14 cellular contexts compared by ENCODE assay signal in the genomic region with DNA sequence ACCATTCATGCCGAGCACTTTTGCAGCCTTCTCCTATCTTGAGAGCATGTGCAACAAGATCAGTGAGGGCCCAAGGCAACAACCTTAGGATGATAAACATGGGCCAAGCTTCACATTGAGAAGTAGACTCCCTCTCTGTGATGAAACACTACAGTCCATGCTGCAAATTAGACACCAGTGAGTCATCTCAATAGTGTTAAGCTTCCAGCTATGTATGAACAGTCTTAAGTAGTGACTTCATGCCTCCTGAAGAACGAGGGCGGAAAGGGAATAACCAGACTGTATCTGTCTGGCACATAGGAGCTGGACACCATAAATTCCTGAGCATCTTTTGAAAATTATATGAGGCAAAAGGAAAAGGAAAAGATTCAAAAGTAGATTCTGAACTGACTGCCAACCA.
DNase-seq lines count a peak whose midpoint lies in the region; ATAC-seq and TF ChIP-seq lines count a peak whose summit lies in the region.
"Had no signal": no experiment of that assay in that cellular context is flagged by ENCODE, and none has a peak within 500 bp of the region (broad histone marks: within the 10 kb centered on the region; RNA-seq: fewer than 3 reads in every experiment).

No MANE protein-coding gene starts in this region.

- in situ Hi-C loops in ACHN (cut with HindIII; ENCODE audit: low pct_ligation_motif_present, low pct_unique_long_range_greater_than_20kb, low sequenced_read_pairs) (no loop called here), astrocyte of the spinal cord (cut with HindIII; ENCODE audit: low sequenced_read_pairs) (no loop called here)

- H3K4me1 ChIP-seq in testis = no peaks in the 10 kb centered on the region
- H3K4me1 ChIP-seq: esophagus squamous epithelium, transverse colon had no signal

- no peak for TF ChIP-seq CTCF in astrocyte of the spinal cord (IDR thresholded peaks at IDR 0.05; ENCODE audit: low read depth, low read length)
- no peak for TF ChIP-seq CTCF in testis (IDR thresholded peaks at IDR 0.05)

- WGBS in testis, 2 donors = 87 to 94% methylated on average over 3 of the region's 3 CpGs

- intact Hi-C loops in testis (cut with DNase I; ENCODE audit: low total_unique reads) = no loop called here

- no peaks in the 10 kb centered on the region for H3K27me3 ChIP-seq in testis
- H3K27me3 ChIP-seq: esophagus squamous epithelium, transverse colon had no signal

- H3K27ac ChIP-seq in testis = no peak overlapping the region
- H3K27ac ChIP-seq: esophagus squamous epithelium, transverse colon had no signal

- DNase-seq in ACHN = peak; percentile 1
- peak; percentile 64 for DNase-seq in HS-5 (ENCODE audit: low read depth)
- peak; percentile 86 for DNase-seq in astrocyte of the spinal cord (ENCODE audit: low read depth, low spot score)
- peak; percentile 80 for DNase-seq in iris pigment epithelial cell (ENCODE audit: low read depth)
- DNase-seq in DMS153 treated with DMSO at 0.1 percent for 48 hours (lab: John Stamatoyannopoulos, UW; ENCODE audit: unreplicated experiment) = no peak
- DNase-seq in testis = no peak
- DNase-seq: activated CD4-positive, alpha-beta T cell treated with anti-CD3 and anti-CD28 coated beads for 4 hours; activated T-cell treated with anti-CD3 and anti-CD28 coated beads, Interleukin-2, amount 50 U/mL, for 4 hours; esophagus squamous epithelium; left cardiac atrium; T-helper 1 cell; transverse colon had no signal

- no peaks in the 10 kb centered on the region for H3K36me3 ChIP-seq in testis (ENCODE audit: low read depth, missing control alignments)
- H3K36me3 ChIP-seq: esophagus squamous epithelium, transverse colon had no signal

- ATAC-seq in HG03097 (IDR thresholded peaks at IDR 0.05; ENCODE audit: low FRiP score, unreplicated experiment) (no peak), HG03135 (IDR thresholded peaks at IDR 0.05; ENCODE audit: unreplicated experiment) (no peak)
- ATAC-seq: activated T-cell treated with anti-CD3 and anti-CD28 coated beads, Interleukin-2, amount 50 U/mL, for 4 hours had no signal

- no peak for TF ChIP-seq POLR2A in testis (IDR thresholded peaks at IDR 0.05)

- no peaks in the 10 kb centered on the region for H3K9me3 ChIP-seq in testis
- H3K9me3 ChIP-seq: esophagus squamous epithelium had no signal

- H3K4me3 ChIP-seq in astrocyte of the spinal cord (ENCODE audit: low read depth, low read length) = no peak overlapping the region
- H3K4me3 ChIP-seq in testis = no peak overlapping the region
- H3K4me3 ChIP-seq: esophagus squamous epithelium, transverse colon had no signal

Comparison
In these comparisons a context has a peak if more than half of its experiments do, and no peak if none do; other contexts are left out.
1. DNase-seq: peak in ACHN (single experiment), HS-5 (single experiment), astrocyte of the spinal cord (single experiment) and iris pigment epithelial cell (single experiment); none in DMS153 treated with DMSO at 0.1 percent for 48 hours (single experiment) and testis (single experiment).